Comparison of ENCODE assay signal across 1 cellular context in genomic region chr1:209838537-209838936, GRCh38.
TF ChIP-seq lines count a peak whose summit lies in the region.

No MANE protein-coding gene starts in this region.

TF ChIP-seq in endothelial cell of umbilical vein, 7 proteins besides CTCF, POLR2A, EP300 and RAD21:
- TF ChIP-seq MAX (IDR thresholded peaks at IDR 0.05; ENCODE audit: insufficient read depth, insufficient read length) (no peak), EZH2 (IDR thresholded peaks at IDR 0.05; ENCODE audit: borderline replicate concordance, low read depth, low read length, severe bottlenecking) (no peak), GATA2 (IDR thresholded peaks at IDR 0.05; ENCODE audit: insufficient read depth, insufficient read length, low read depth, low read length) (no peak)
